In genomic region chr12:130971871-130972588, GRCh38 we compare ENCODE assay signal across 1 cellular context.
TF ChIP-seq lines count a peak whose summit lies in the region.

No MANE protein-coding gene starts in this region.

TF ChIP-seq in HepG2, 621 proteins besides CTCF, POLR2A, EP300 and RAD21 (continued from another document and continues in another):
- TF ChIP-seq ZNF609 (CRISPR knock-in tag; IDR thresholded peaks at IDR 0.05; ENCODE audit: borderline replicate concordance) = no peak
- no peak for TF ChIP-seq SSRP1 (CRISPR knock-in tag; IDR thresholded peaks at IDR 0.05)
- no peak for TF ChIP-seq HNRNPL (IDR thresholded peaks at IDR 0.05; ENCODE audit: low read depth, low read length)
- no peak for TF ChIP-seq KDM4B (CRISPR knock-in tag; IDR thresholded peaks at IDR 0.05)
- no peak for TF ChIP-seq AHR (CRISPR knock-in tag; IDR thresholded peaks at IDR 0.05)
- no peak for TF ChIP-seq ONECUT2 (CRISPR knock-in tag; IDR thresholded peaks at IDR 0.05)
- TF ChIP-seq PATZ1 (CRISPR knock-in tag; IDR thresholded peaks at IDR 0.05) = no peak
- TF ChIP-seq ZKSCAN5 (CRISPR knock-in tag; IDR thresholded peaks at IDR 0.05) = no peak
- no peak for TF ChIP-seq ZNF224 (CRISPR knock-in tag; IDR thresholded peaks at IDR 0.05)
- TF ChIP-seq RXRB (CRISPR knock-in tag; IDR thresholded peaks at IDR 0.05; ENCODE audit: borderline replicate concordance) = peak; percentile 68; the same call in 1 of the 2 replicates
- TF ChIP-seq NR2F2 (IDR thresholded peaks at IDR 0.05; ENCODE audit: borderline replicate concordance, low read depth) = no peak
- TF ChIP-seq SNAPC5 (CRISPR knock-in tag; IDR thresholded peaks at IDR 0.05; ENCODE audit: borderline replicate concordance) = no peak
- TF ChIP-seq ZNF253 (CRISPR knock-in tag; IDR thresholded peaks at IDR 0.05; ENCODE audit: borderline replicate concordance) = no peak
- no peak for TF ChIP-seq KLF11 (CRISPR knock-in tag; IDR thresholded peaks at IDR 0.05)
- no peak for TF ChIP-seq MXD1 (CRISPR knock-in tag; IDR thresholded peaks at IDR 0.05)
- no peak for TF ChIP-seq RORA (CRISPR knock-in tag; IDR thresholded peaks at IDR 0.05)
- TF ChIP-seq ZUFSP (CRISPR knock-in tag; IDR thresholded peaks at IDR 0.05; ENCODE audit: borderline replicate concordance) = no peak
- TF ChIP-seq ZNF30 (CRISPR knock-in tag; IDR thresholded peaks at IDR 0.05) = no peak
- peak; percentile 58; the same call in 1 of the 2 replicates for TF ChIP-seq BCL6 (CRISPR knock-in tag; IDR thresholded peaks at IDR 0.05)
- TF ChIP-seq ZNF143 (CRISPR knock-in tag; IDR thresholded peaks at IDR 0.05) = no peak
- peak; percentile 53 for TF ChIP-seq FOXP4 (CRISPR knock-in tag; IDR thresholded peaks at IDR 0.05)
- TF ChIP-seq GFI1 (CRISPR knock-in tag; IDR thresholded peaks at IDR 0.05; ENCODE audit: borderline replicate concordance) = no peak
- no peak for TF ChIP-seq ZSCAN30 (CRISPR knock-in tag; IDR thresholded peaks at IDR 0.05)
- TF ChIP-seq SP4 (CRISPR knock-in tag; IDR thresholded peaks at IDR 0.05) = no peak
- no peak for TF ChIP-seq HOXA3 (CRISPR knock-in tag; IDR thresholded peaks at IDR 0.05)
- no peak for TF ChIP-seq KAT7 (CRISPR knock-in tag; IDR thresholded peaks at IDR 0.05; ENCODE audit: borderline replicate concordance)
- no peak for TF ChIP-seq ZNF17 (CRISPR knock-in tag; IDR thresholded peaks at IDR 0.05)
- no peak for TF ChIP-seq SP5 (CRISPR knock-in tag; IDR thresholded peaks at IDR 0.05; ENCODE audit: borderline replicate concordance, low read depth)
- 0 out of 2 replicates have a peak, but pooled peaks have one; percentile 54 for TF ChIP-seq IKZF5 (CRISPR knock-in tag; IDR thresholded peaks at IDR 0.05)
- no peak for TF ChIP-seq DNMT3B (CRISPR knock-in tag; conservative IDR thresholded peaks at IDR 0.05)
- TF ChIP-seq ZNF512B (CRISPR knock-in tag; IDR thresholded peaks at IDR 0.05; ENCODE audit: borderline replicate concordance) = no peak
- no peak for TF ChIP-seq ZBTB46 (CRISPR knock-in tag; IDR thresholded peaks at IDR 0.05; ENCODE audit: borderline replicate concordance)
- TF ChIP-seq SIN3B (IDR thresholded peaks at IDR 0.05; ENCODE audit: low read length) = no peak
- no peak for TF ChIP-seq ZNF34 (CRISPR knock-in tag; IDR thresholded peaks at IDR 0.05; ENCODE audit: borderline replicate concordance)
- no peak for TF ChIP-seq ZNF891 (CRISPR knock-in tag; IDR thresholded peaks at IDR 0.05)
- no peak for TF ChIP-seq SCMH1 (CRISPR knock-in tag; IDR thresholded peaks at IDR 0.05; ENCODE audit: borderline replicate concordance)
- no peak for TF ChIP-seq ZNF879 (CRISPR knock-in tag; IDR thresholded peaks at IDR 0.05)
- TF ChIP-seq SPEN (CRISPR knock-in tag; IDR thresholded peaks at IDR 0.05; ENCODE audit: low read depth) = peak; percentile 8; the same call in 1 of the 2 replicates
- TF ChIP-seq XBP1 (CRISPR knock-in tag; IDR thresholded peaks at IDR 0.05) = no peak
- TF ChIP-seq ZNF614 (CRISPR knock-in tag; IDR thresholded peaks at IDR 0.05; ENCODE audit: borderline replicate concordance) = no peak; the same call in 1 of the 2 replicates
- TF ChIP-seq SMARCC2 (IDR thresholded peaks at IDR 0.05) = no peak
- TF ChIP-seq ZBTB2 (CRISPR knock-in tag; IDR thresholded peaks at IDR 0.05; ENCODE audit: low read depth) = no peak
